21 cellular contexts compared by ENCODE assay signal in the genomic region with DNA sequence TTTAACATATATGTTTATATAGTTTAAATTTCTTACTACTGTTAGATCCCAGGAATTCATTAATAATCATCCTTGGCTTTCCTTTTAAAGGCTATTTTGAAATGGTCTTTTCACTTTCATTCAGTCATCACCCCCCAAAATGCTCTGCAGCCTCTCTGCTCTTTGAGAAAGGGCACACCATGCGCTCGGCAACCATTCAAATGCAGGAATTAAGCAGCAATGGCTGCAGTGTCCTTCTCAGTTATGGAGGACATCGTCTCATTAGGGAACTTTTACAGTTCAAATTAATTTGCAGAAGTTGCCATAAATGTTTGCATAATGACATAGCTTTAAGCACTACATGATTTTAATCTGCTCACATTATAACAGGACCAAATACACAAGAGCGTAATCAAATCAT. TPM values are rescaled to one million over a fixed set of nuclear protein-coding genes. Genes with fewer than 3 reads are reported as not detected.
"Had no signal": no experiment of that assay in that cellular context is flagged by ENCODE, and none has a peak within 500 bp of the region (broad histone marks: within the 10 kb centered on the region; RNA-seq: fewer than 3 reads in every experiment).

No MANE protein-coding gene starts in this region.

- H3K27ac Mint-ChIP-seq: dendritic cell treated with granulocyte-macrophage colony-stimulating factor and Interleukin-4, amounts not matched to agents 40 ng/mL and 50 ng/mL, for 4 days; effector memory CD8-positive, alpha-beta T cell; memory B cell; mesothelial cell of epicardium had no signal

- H3K9me3 Mint-ChIP-seq: dendritic cell treated with granulocyte-macrophage colony-stimulating factor and Interleukin-4, amounts not matched to agents 40 ng/mL and 50 ng/mL, for 4 days; effector memory CD8-positive, alpha-beta T cell; immature natural killer cell; memory B cell; mesothelial cell of epicardium; natural killer cell; neural crest cell had no signal

- DNase-seq: effector memory CD8-positive, alpha-beta T cell; foreskin keratinocyte; immature natural killer cell; left ventricle myocardium inferior; lower lobe of right lung; natural killer cell; posterior cingulate gyrus; small intestine; stimulated activated CD4-positive, alpha-beta T cell treated with anti-CD3 and anti-CD28 coated beads, Interleukin-12 subunit alpha, Interleukin-12 subunit beta, amount 100 ng/mL, for 4 hours; stimulated activated naive CD4-positive, alpha-beta T cell treated with Interleukin-2 at 50 U/mL for 16 hours; trophoblast cell had no signal

- H3K4me3 Mint-ChIP-seq: dendritic cell treated with granulocyte-macrophage colony-stimulating factor and Interleukin-4, amounts not matched to agents 40 ng/mL and 50 ng/mL, for 4 days; immature natural killer cell; memory B cell; mesothelial cell of epicardium; natural killer cell; neural crest cell had no signal

- ATAC-seq: effector memory CD8-positive, alpha-beta T cell; foreskin keratinocyte; lower lobe of right lung; natural killer cell had no signal

- H3K27me3 ChIP-seq: foreskin keratinocyte, right atrium auricular region had no signal

- H3K27ac ChIP-seq: foreskin keratinocyte, left ventricle myocardium inferior, lower lobe of right lung, right atrium auricular region had no signal

- FAIRE-seq: keratinocyte, small intestine, urothelium cell line had no signal

- H3K9me3 ChIP-seq: left ventricle myocardium inferior, lower lobe of right lung, right atrium auricular region had no signal

- H3K27me3 Mint-ChIP-seq: dendritic cell treated with granulocyte-macrophage colony-stimulating factor and Interleukin-4, amounts not matched to agents 40 ng/mL and 50 ng/mL, for 4 days; effector memory CD8-positive, alpha-beta T cell; memory B cell had no signal

- H3K4me3 ChIP-seq: left ventricle myocardium inferior, lower lobe of right lung, right atrium auricular region had no signal

RNA-seq across cellular contexts. Expression of a gene that starts 6.3 kb away (rescaled TPM):
- total RNA-seq: epithelial cell of proximal tubule, foreskin keratinocyte, mesothelial cell of epicardium, myocyte, neural crest cell, osteocyte had no signal
- polyA plus RNA-seq: foreskin keratinocyte had no signal
